Comparison of ENCODE assay signal across 1 cellular context in the genomic region with DNA sequence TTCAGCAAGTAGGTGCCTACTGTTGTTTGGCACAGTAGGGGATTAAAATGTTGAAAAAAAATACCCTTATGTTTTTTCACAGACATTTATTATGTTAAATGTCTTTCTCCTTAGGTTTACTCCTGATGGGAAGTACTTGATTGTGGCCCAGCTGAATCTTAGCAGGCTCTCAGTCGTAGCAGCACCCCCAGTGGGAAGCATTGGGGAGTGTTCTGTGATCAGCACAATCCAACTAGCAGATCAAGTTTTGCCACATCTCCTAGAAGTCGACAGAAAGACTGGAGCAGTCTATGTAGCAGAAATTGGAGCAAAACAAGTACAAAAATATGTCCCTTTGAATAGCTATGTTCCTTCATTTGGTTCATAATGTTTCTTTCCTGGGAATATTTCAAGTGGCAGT.
TF ChIP-seq lines count a peak whose summit lies in the region.

No MANE protein-coding gene starts in this region.

TF ChIP-seq in K562, 482 proteins besides CTCF, POLR2A, EP300 and RAD21:
- TF ChIP-seq CTCFL (IDR thresholded peaks at IDR 0.05; ENCODE audit: borderline replicate concordance, insufficient read depth, low read depth, low read length, poor library complexity, severe bottlenecking) (peak; percentile 3), ELF2 (CRISPR knock-in tag; IDR thresholded peaks at IDR 0.05) (no peak)
